Comparison of ENCODE assay signal across 24 cellular contexts in genomic region chr19:31567776-31568175, GRCh38.
"Had no signal": no experiment of that assay in that cellular context is flagged by ENCODE, and none has a peak within 500 bp of the region (broad histone marks: within the 10 kb centered on the region; RNA-seq: fewer than 3 reads in every experiment).

No MANE protein-coding gene starts in this region.

- ATAC-seq: heart left ventricle; left cardiac atrium; left lung; naive thymus-derived CD8-positive, alpha-beta T cell; psoas muscle; right lobe of liver; stimulated activated naive B cell treated with anti-CD40 and anti-IgM and Interleukin-4, amounts not matched to agents 10 μg/mL and 1 μg/mL and 100 μg/mL, for 72 hours; stimulated activated naive CD8-positive, alpha-beta T cell treated with anti-CD3 and anti-CD28 coated beads, Interleukin-15, Interleukin-2, amounts not matched to agents 100 U/mL and 50 U/mL, for 24 hours had no signal

- H3K36me3 ChIP-seq: heart left ventricle, left lung, right lobe of liver, stomach, thyroid gland, transverse colon, upper lobe of left lung, vagina had no signal

- H3K9me3 ChIP-seq: heart left ventricle, psoas muscle, right lobe of liver, testis, thyroid gland, transverse colon, upper lobe of left lung, vagina had no signal

- H3K27ac ChIP-seq: heart left ventricle, left lung, parathyroid adenoma, psoas muscle, right lobe of liver, stomach, testis, thyroid gland, transverse colon, upper lobe of left lung, vagina had no signal

- H3K27me3 ChIP-seq: right lobe of liver, testis, thyroid gland, transverse colon, upper lobe of left lung, vagina had no signal

- H3K79me2 ChIP-seq: parathyroid adenoma had no signal

- H3K4me3 ChIP-seq: heart left ventricle, left lung, lung, psoas muscle, right lobe of liver, smooth muscle cell, stomach, testis, thyroid gland, transverse colon, upper lobe of left lung, vagina had no signal

- H3K4me2 ChIP-seq: smooth muscle cell had no signal

- H3K4me1 ChIP-seq: heart left ventricle, left lung, parathyroid adenoma, psoas muscle, right lobe of liver, stomach, testis, thyroid gland, transverse colon, upper lobe of left lung, vagina had no signal

- H3K9ac ChIP-seq: parathyroid adenoma had no signal

- DNase-seq: heart left ventricle; hypothalamus; kidney glomerular epithelial cell; left cardiac atrium; left lung; naive thymus-derived CD8-positive, alpha-beta T cell; occipital lobe; psoas muscle; right lobe of liver; stimulated activated CD4-positive, alpha-beta T cell treated with anti-CD3 and anti-CD28 coated beads, Interleukin-1b, Interleukin-23, amount 100 ng/mL, for 48 hours; stimulated activated CD4-positive, alpha-beta T cell treated with anti-CD3 and anti-CD28 coated beads, Interleukin-2, amount 100 ng/mL, for 48 hours; stimulated activated CD4-positive, alpha-beta T cell treated with anti-CD3 and anti-CD28 coated beads, Interleukin-4, amount 100 ng/mL, for 4 hours; stimulated activated CD8-positive, alpha-beta memory T cell treated with anti-CD3 and anti-CD28 coated beads, Interleukin-4, amount 100 ng/mL, for 48 hours; stimulated activated naive B cell treated with anti-CD40 and anti-IgM and Interleukin-4, amounts not matched to agents 10 μg/mL and 1 μg/mL and 100 μg/mL, for 72 hours; stimulated activated naive CD8-positive, alpha-beta T cell treated with anti-CD3 and anti-CD28 coated beads, Interleukin-15, Interleukin-2, amounts not matched to agents 100 U/mL and 50 U/mL, for 24 hours; stomach; testis; thyroid gland; transverse colon; upper lobe of left lung had no signal
